ENCODE assay signal across 10 cellular contexts in genomic region chr12:3490848-3491382, GRCh38. TPM values are rescaled to one million over a fixed set of nuclear protein-coding genes. Genes with fewer than 3 reads are reported as not detected.
DNase-seq lines count a peak whose midpoint lies in the region; ATAC-seq and TF ChIP-seq lines count a peak whose summit lies in the region.
"Had no signal": no experiment of that assay in that cellular context is flagged by ENCODE, and none has a peak within 500 bp of the region (broad histone marks: within the 10 kb centered on the region; RNA-seq: fewer than 3 reads in every experiment).

TSS of gene PRMT8 (plus strand) at chr12:3491203. CDS start at chr12:3491626, 423 bp downstream.

- peak within 1 kb of the TSS; percentile 35 for H3K4me3 Mint-ChIP-seq in activated naive CD8-positive, alpha-beta T cell treated with anti-CD3 and anti-CD28 coated beads, Interleukin-2, amount 10 ng/mL, durations not matched to agents 7 days and 5 days
- no peak within 1 kb of the TSS for H3K4me3 Mint-ChIP-seq in activated naive CD8-positive, alpha-beta T cell treated with anti-CD3 and anti-CD28 coated beads, Interleukin-2, amount 50 U/mL, for 24 hours
- no peak within 1 kb of the TSS for H3K4me3 Mint-ChIP-seq in stimulated activated naive B cell treated with anti-CD40 and anti-IgM and Interleukin-4, amounts not matched to agents 10 μg/mL and 1 μg/mL and 100 μg/mL, for 72 hours
- H3K4me3 Mint-ChIP-seq in activated T-cell treated with anti-CD3 and anti-CD28 coated beads, Interleukin-2, amount 50 U/mL, for 72 hours: peak within 1 kb of the TSS in 1 of 2 donors; percentile 33

- 2% methylated on average over 60 of the region's 60 CpGs for WGBS in right cardiac atrium
- WGBS in adrenal gland, 4 donors: 0 to 3% (median 3%) methylated on average over 17 to 60 of the region's 60 CpGs

- no peak within 1 kb of the TSS for H3K27ac Mint-ChIP-seq in activated naive CD8-positive, alpha-beta T cell treated with anti-CD3 and anti-CD28 coated beads, Interleukin-2, amount 10 ng/mL, durations not matched to agents 7 days and 5 days
- no peak within 1 kb of the TSS for H3K27ac Mint-ChIP-seq in activated naive CD8-positive, alpha-beta T cell treated with anti-CD3 and anti-CD28 coated beads, Interleukin-2, amount 50 U/mL, for 24 hours
- H3K27ac Mint-ChIP-seq in stimulated activated naive B cell treated with anti-CD40 and anti-IgM and Interleukin-4, amounts not matched to agents 10 μg/mL and 1 μg/mL and 100 μg/mL, for 72 hours: peak within 1 kb of the TSS; percentile 56
- no peak within 1 kb of the TSS for H3K27ac Mint-ChIP-seq in activated T-cell treated with anti-CD3 and anti-CD28 coated beads, Interleukin-2, amount 50 U/mL, for 72 hours
- H3K27ac Mint-ChIP-seq: CD4-positive, alpha-beta memory T cell had no signal

- intact Hi-C loops in right cardiac atrium (cut with DNase I) (loop anchor here in 1 of 4 donors (10.0 kb wide), 1 partner anchor 114 kb away; no protein-coding TSS in a partner anchor), adrenal gland (cut with DNase I) (no loop called here)

- H3K36me3 Mint-ChIP-seq in activated naive CD8-positive, alpha-beta T cell treated with anti-CD3 and anti-CD28 coated beads, Interleukin-2, amount 10 ng/mL, durations not matched to agents 7 days and 5 days: no peaks in the 10 kb centered on the region
- no peaks in the 10 kb centered on the region for H3K36me3 Mint-ChIP-seq in activated naive CD8-positive, alpha-beta T cell treated with anti-CD3 and anti-CD28 coated beads, Interleukin-2, amount 50 U/mL, for 24 hours (ENCODE audit: low read depth)
- no peaks in the 10 kb centered on the region for H3K36me3 Mint-ChIP-seq in stimulated activated naive B cell treated with anti-CD40 and anti-IgM and Interleukin-4, amounts not matched to agents 10 μg/mL and 1 μg/mL and 100 μg/mL, for 72 hours
- peaks cover 0 to 3% of the 10 kb centered on the region in 2 donors for H3K36me3 Mint-ChIP-seq in activated T-cell treated with anti-CD3 and anti-CD28 coated beads, Interleukin-2, amount 50 U/mL, for 72 hours (ENCODE audit: insufficient read depth in 2 of 2)

- peaks cover 70% of the 10 kb centered on the region for H3K27me3 Mint-ChIP-seq in activated naive CD8-positive, alpha-beta T cell treated with anti-CD3 and anti-CD28 coated beads, Interleukin-2, amount 10 ng/mL, durations not matched to agents 7 days and 5 days
- H3K27me3 Mint-ChIP-seq in activated naive CD8-positive, alpha-beta T cell treated with anti-CD3 and anti-CD28 coated beads, Interleukin-2, amount 50 U/mL, for 24 hours: peaks cover 55% of the 10 kb centered on the region
- H3K27me3 Mint-ChIP-seq in stimulated activated naive B cell treated with anti-CD40 and anti-IgM and Interleukin-4, amounts not matched to agents 10 μg/mL and 1 μg/mL and 100 μg/mL, for 72 hours: peaks cover 65 to 80% of the 10 kb centered on the region in 2 donors
- H3K27me3 Mint-ChIP-seq in activated T-cell treated with anti-CD3 and anti-CD28 coated beads, Interleukin-2, amount 50 U/mL, for 72 hours (ENCODE audit: low read depth): peaks cover 71% of the 10 kb centered on the region

- DNase-seq in activated naive CD8-positive, alpha-beta T cell treated with anti-CD3 and anti-CD28 coated beads, Interleukin-2, amount 10 ng/mL, durations not matched to agents 7 days and 5 days: no peak
- no peak for DNase-seq in activated naive CD8-positive, alpha-beta T cell treated with anti-CD3 and anti-CD28 coated beads, Interleukin-2, amount 50 U/mL, for 24 hours
- DNase-seq in SK-N-MC (ENCODE audit: low read depth, low spot score): no peak
- DNase-seq in right cardiac atrium: peak in 2 of 3 donors; percentile 39 to 67
- DNase-seq in stimulated activated naive B cell treated with anti-CD40 and anti-IgM and Interleukin-4, amounts not matched to agents 10 μg/mL and 1 μg/mL and 100 μg/mL, for 72 hours: no peak
- no peak for DNase-seq in adrenal gland
- DNase-seq in activated T-cell treated with anti-CD3 and anti-CD28 coated beads, Interleukin-2, amount 50 U/mL, for 72 hours: no peak
- DNase-seq: CD4-positive, alpha-beta memory T cell had no signal

- no peaks in the 10 kb centered on the region for H3K27me3 ChIP-seq in right cardiac atrium (ENCODE audit: control insufficient read depth, insufficient read depth)
- peaks cover 64% of the 10 kb centered on the region for H3K27me3 ChIP-seq in adrenal gland

- no peak for TF ChIP-seq POLR2A in adrenal gland (IDR thresholded peaks at IDR 0.05)

- peaks cover 3% of the 10 kb centered on the region for H3K4me1 Mint-ChIP-seq in activated naive CD8-positive, alpha-beta T cell treated with anti-CD3 and anti-CD28 coated beads, Interleukin-2, amount 10 ng/mL, durations not matched to agents 7 days and 5 days
- H3K4me1 Mint-ChIP-seq in activated naive CD8-positive, alpha-beta T cell treated with anti-CD3 and anti-CD28 coated beads, Interleukin-2, amount 50 U/mL, for 24 hours: peaks cover 6% of the 10 kb centered on the region
- peaks cover 9 to 19% of the 10 kb centered on the region in 2 donors for H3K4me1 Mint-ChIP-seq in stimulated activated naive B cell treated with anti-CD40 and anti-IgM and Interleukin-4, amounts not matched to agents 10 μg/mL and 1 μg/mL and 100 μg/mL, for 72 hours
- H3K4me1 Mint-ChIP-seq in activated T-cell treated with anti-CD3 and anti-CD28 coated beads, Interleukin-2, amount 50 U/mL, for 72 hours (ENCODE audit: low read depth): no peaks in the 10 kb centered on the region

- no peak for ATAC-seq in activated naive CD8-positive, alpha-beta T cell treated with anti-CD3 and anti-CD28 coated beads, Interleukin-2, amount 10 ng/mL, durations not matched to agents 7 days and 5 days (ENCODE audit: low read depth)
- no peak for ATAC-seq in activated naive CD8-positive, alpha-beta T cell treated with anti-CD3 and anti-CD28 coated beads, Interleukin-2, amount 50 U/mL, for 24 hours
- ATAC-seq in right cardiac atrium (peak; percentile 27 to 63), GM21723 (IDR thresholded peaks at IDR 0.05; ENCODE audit: unreplicated experiment) (no peak)
- ATAC-seq in stimulated activated naive B cell treated with anti-CD40 and anti-IgM and Interleukin-4, amounts not matched to agents 10 μg/mL and 1 μg/mL and 100 μg/mL, for 72 hours (replicated peaks): no peak
- no peak for ATAC-seq in activated T-cell treated with anti-CD3 and anti-CD28 coated beads, Interleukin-2, amount 50 U/mL, for 72 hours (replicated peaks in 1 of 2)

- peak within 1 kb of the TSS; percentile 64 for H3K4me3 ChIP-seq in SK-N-MC
- peak within 1 kb of the TSS; percentile 42 for H3K4me3 ChIP-seq in right cardiac atrium (ENCODE audit: low read length)
- no peak within 1 kb of the TSS for H3K4me3 ChIP-seq in adrenal gland

- H3K9me3 Mint-ChIP-seq in activated naive CD8-positive, alpha-beta T cell treated with anti-CD3 and anti-CD28 coated beads, Interleukin-2, amount 10 ng/mL, durations not matched to agents 7 days and 5 days: no peaks in the 10 kb centered on the region
- H3K9me3 Mint-ChIP-seq in activated naive CD8-positive, alpha-beta T cell treated with anti-CD3 and anti-CD28 coated beads, Interleukin-2, amount 50 U/mL, for 24 hours: no peaks in the 10 kb centered on the region
- no peaks in the 10 kb centered on the region for H3K9me3 Mint-ChIP-seq in stimulated activated naive B cell treated with anti-CD40 and anti-IgM and Interleukin-4, amounts not matched to agents 10 μg/mL and 1 μg/mL and 100 μg/mL, for 72 hours
- H3K9me3 Mint-ChIP-seq in activated T-cell treated with anti-CD3 and anti-CD28 coated beads, Interleukin-2, amount 50 U/mL, for 72 hours: no peaks in the 10 kb centered on the region

- H3K4me1 ChIP-seq in right cardiac atrium (ENCODE audit: control insufficient read depth, insufficient read depth, low read length): no peaks in the 10 kb centered on the region
- peaks cover 0 to 3% of the 10 kb centered on the region in 2 donors for H3K4me1 ChIP-seq in adrenal gland (replicated peaks in 1 of 2)

- H3K36me3 ChIP-seq in SK-N-MC (ENCODE audit: insufficient read depth, low read length) (no peaks in the 10 kb centered on the region), adrenal gland (replicated peaks in 1 of 2) (no peaks in the 10 kb centered on the region)

- no peak within 1 kb of the TSS for H3K9ac ChIP-seq in SK-N-MC (ENCODE audit: insufficient read length)

- H3K27ac ChIP-seq in SK-N-MC (no peak within 1 kb of the TSS), right cardiac atrium (ENCODE audit: low read length) (no peak within 1 kb of the TSS), adrenal gland (no peak within 1 kb of the TSS)

- POLR2A ChIA-PET in activated naive CD8-positive, alpha-beta T cell treated with anti-CD3 and anti-CD28 coated beads, Interleukin-2, amount 10 ng/mL, durations not matched to agents 7 days and 5 days (lab: Charles Lee): no interaction called here

- TF ChIP-seq CTCF in adrenal gland (IDR thresholded peaks at IDR 0.05): no peak

- no peaks in the 10 kb centered on the region for H3K9me3 ChIP-seq in SK-N-MC (ENCODE audit: low read depth, low read length)
- no peaks in the 10 kb centered on the region for H3K9me3 ChIP-seq in right cardiac atrium (ENCODE audit: control insufficient read depth, low read length)
- H3K9me3 ChIP-seq in adrenal gland (replicated peaks in 1 of 3): no peaks in the 10 kb centered on the region

RNA-seq across cellular contexts. Expression of gene PRMT8, which starts in this region (rescaled TPM):
- total RNA-seq in activated naive CD8-positive, alpha-beta T cell treated with anti-CD3 and anti-CD28 coated beads, Interleukin-2, amount 10 ng/mL, durations not matched to agents 7 days and 5 days: not detected
- total RNA-seq in right cardiac atrium: 1 to 10 TPM; 1.2 to 6.1 (median 1.8) TPM
- 0.63 TPM for polyA plus RNA-seq in right cardiac atrium
- total RNA-seq in adrenal gland: not detected
- polyA plus RNA-seq in adrenal gland: under 1 TPM in 1 of 3 donors, not detected in 2; 0.03 TPM
- total RNA-seq in activated T-cell treated with anti-CD3 and anti-CD28 coated beads, Interleukin-2, amount 50 U/mL, for 72 hours: not detected
- total RNA-seq: CD4-positive, alpha-beta memory T cell; LHCN-M2 had no signal
- polyA plus RNA-seq: CD4-positive, alpha-beta memory T cell had no signal

Comparison
In these comparisons a context has a peak if more than half of its experiments do, and no peak if none do; other contexts are left out.
1. ATAC-seq: peak in right cardiac atrium (2 of 2); none in activated naive CD8-positive, alpha-beta T cell treated with anti-CD3 and anti-CD28 coated beads, Interleukin-2, amount 10 ng/mL, durations not matched to agents 7 days and 5 days (single experiment), activated naive CD8-positive, alpha-beta T cell treated with anti-CD3 and anti-CD28 coated beads, Interleukin-2, amount 50 U/mL, for 24 hours (single experiment), stimulated activated naive B cell treated with anti-CD40 and anti-IgM and Interleukin-4, amounts not matched to agents 10 μg/mL and 1 μg/mL and 100 μg/mL, for 72 hours (0 of 2), GM21723 (single experiment) and activated T-cell treated with anti-CD3 and anti-CD28 coated beads, Interleukin-2, amount 50 U/mL, for 72 hours (0 of 2).
2. DNase-seq: peak in right cardiac atrium (2 of 3); none in activated naive CD8-positive, alpha-beta T cell treated with anti-CD3 and anti-CD28 coated beads, Interleukin-2, amount 10 ng/mL, durations not matched to agents 7 days and 5 days (single experiment), activated naive CD8-positive, alpha-beta T cell treated with anti-CD3 and anti-CD28 coated beads, Interleukin-2, amount 50 U/mL, for 24 hours (single experiment), SK-N-MC (single experiment), stimulated activated naive B cell treated with anti-CD40 and anti-IgM and Interleukin-4, amounts not matched to agents 10 μg/mL and 1 μg/mL and 100 μg/mL, for 72 hours (single experiment), adrenal gland (0 of 7) and activated T-cell treated with anti-CD3 and anti-CD28 coated beads, Interleukin-2, amount 50 U/mL, for 72 hours (0 of 2).
3. H3K4me3 ChIP-seq: peak in SK-N-MC (single experiment) and right cardiac atrium (single experiment); none in adrenal gland (0 of 4).